ENCODE assay signal across 8 cellular contexts in genomic region chr1:223133824-223134435, GRCh38. TPM values are rescaled to one million over a fixed set of nuclear protein-coding genes. Genes with fewer than 3 reads are reported as not detected.
A peak's percentile ranks its signal among the peaks of the same experiment; 100 is the strongest.
DNase-seq lines count a peak whose midpoint lies in the region; ATAC-seq and TF ChIP-seq lines count a peak whose summit lies in the region.

No MANE protein-coding gene starts in this region.

- no peak overlapping the region for H3K27ac ChIP-seq in GM23248
- H3K27ac ChIP-seq in RWPE2 (ENCODE audit: poor library complexity, severe bottlenecking) = peak overlapping the region; percentile 36

- ATAC-seq in RWPE2 (ENCODE audit: low read depth) = peak; percentile 88

- no peaks in the 10 kb centered on the region for H3K36me3 ChIP-seq in GM23248 (ENCODE audit: low read depth)
- H3K36me3 ChIP-seq in RWPE2 (ENCODE audit: low read depth) = no peaks in the 10 kb centered on the region

- H4K20me1 ChIP-seq in GM23248 (ENCODE audit: insufficient read depth) = no peaks in the 10 kb centered on the region

- peak overlapping the region; percentile 11 for H3K4me3 Mint-ChIP-seq in activated T-helper 2 cell treated with anti-CD3 and anti-CD28 coated beads, Interferon-gamma antibody, Interleukin-2, Interleukin-4, amounts not matched to agents 10 μg/mL and 5 μg/mL and 100 μg/mL, durations not matched to agents 14 hours and 24 hours and 36 hours (ENCODE audit: low read depth)
- peak overlapping the region; percentile 82 for H3K4me3 Mint-ChIP-seq in nephron progenitor cell

- H3K4me1 ChIP-seq in GM23248 (ENCODE audit: insufficient read depth) (peaks cover 28% of the 10 kb centered on the region), RWPE2 (ENCODE audit: insufficient read depth, poor library complexity, severe bottlenecking) (peaks cover 9% of the 10 kb centered on the region)

- H3K27me3 ChIP-seq in GM23248 (replicated peaks; ENCODE audit: insufficient read depth) (peaks cover 18% of the 10 kb centered on the region; the same call in 1 of the 2 replicates), RWPE2 (ENCODE audit: insufficient read depth, poor library complexity, severe bottlenecking) (no peaks in the 10 kb centered on the region)

- TF ChIP-seq CTCF in RWPE2 (IDR thresholded peaks at IDR 0.05; ENCODE audit: poor library complexity, severe bottlenecking) (peak; percentile 75), fibroblast of pulmonary artery (IDR thresholded peaks at IDR 0.05; ENCODE audit: low read length, missing control alignments) (peak; percentile 95), nephron progenitor cell (IDR thresholded peaks at IDR 0.05) (peak; percentile 97)

- WGBS in GM23248 (ENCODE audit: low coverage in 1 of 2, low lambda C conversion rate in 2 of 2, missing lambda C conversion rate in 2 of 2), 2 experiments = 7 to 9% methylated on average over 21 to 23 of the region's 23 CpGs

- peaks cover 45% of the 10 kb centered on the region for H3K27me3 Mint-ChIP-seq in activated T-helper 2 cell treated with anti-CD3 and anti-CD28 coated beads, Interferon-gamma antibody, Interleukin-2, Interleukin-4, amounts not matched to agents 10 μg/mL and 5 μg/mL and 100 μg/mL, durations not matched to agents 14 hours and 24 hours and 36 hours (ENCODE audit: low read depth)
- H3K27me3 Mint-ChIP-seq in nephron progenitor cell (ENCODE audit: low read depth, poor library complexity) = peaks cover 74% of the 10 kb centered on the region

- H3F3A ChIP-seq in GM23248 (ENCODE audit: insufficient read depth) = peaks cover 17% of the 10 kb centered on the region

- intact Hi-C loops in activated T-helper 2 cell treated with anti-CD3 and anti-CD28 coated beads, Interferon-gamma antibody, Interleukin-2, Interleukin-4, amounts not matched to agents 10 μg/mL and 5 μg/mL and 100 μg/mL, durations not matched to agents 14 hours and 24 hours and 36 hours (cut with micrococcal nuclease) = loop anchor here (1.0 to 10.0 kb wide), 2 partner anchors 110 to 541 kb away; no protein-coding TSS in a partner anchor

- peaks cover 12% of the 10 kb centered on the region for H3K4me1 Mint-ChIP-seq in activated T-helper 2 cell treated with anti-CD3 and anti-CD28 coated beads, Interferon-gamma antibody, Interleukin-2, Interleukin-4, amounts not matched to agents 10 μg/mL and 5 μg/mL and 100 μg/mL, durations not matched to agents 14 hours and 24 hours and 36 hours (ENCODE audit: low read depth)
- H3K4me1 Mint-ChIP-seq in nephron progenitor cell = peaks cover 44% of the 10 kb centered on the region

- no peaks in the 10 kb centered on the region for H3K36me3 Mint-ChIP-seq in activated T-helper 2 cell treated with anti-CD3 and anti-CD28 coated beads, Interferon-gamma antibody, Interleukin-2, Interleukin-4, amounts not matched to agents 10 μg/mL and 5 μg/mL and 100 μg/mL, durations not matched to agents 14 hours and 24 hours and 36 hours (ENCODE audit: low read depth)
- no peaks in the 10 kb centered on the region for H3K36me3 Mint-ChIP-seq in nephron progenitor cell (ENCODE audit: low read depth)

- H3K79me2 ChIP-seq in GM23248 (ENCODE audit: insufficient read depth) = no peaks in the 10 kb centered on the region

- in situ Hi-C loops in GM23248 (cut with MboI) = no loop called here

- H3K9me3 Mint-ChIP-seq in activated T-helper 2 cell treated with anti-CD3 and anti-CD28 coated beads, Interferon-gamma antibody, Interleukin-2, Interleukin-4, amounts not matched to agents 10 μg/mL and 5 μg/mL and 100 μg/mL, durations not matched to agents 14 hours and 24 hours and 36 hours = no peaks in the 10 kb centered on the region
- no peaks in the 10 kb centered on the region for H3K9me3 Mint-ChIP-seq in nephron progenitor cell

- H3K4me3 ChIP-seq in GM23248 = peak overlapping the region; percentile 63
- peak overlapping the region; percentile 21 for H3K4me3 ChIP-seq in RWPE2 (ENCODE audit: severe bottlenecking)
- peak overlapping the region; percentile 41 for H3K4me3 ChIP-seq in fibroblast of pulmonary artery (replicated peaks; ENCODE audit: low read depth, low read length)

- peak; percentile 67 for DNase-seq in DMS114 treated with DMSO at 0.1 percent for 48 hours (lab: John Stamatoyannopoulos, UW; ENCODE audit: unreplicated experiment)
- DNase-seq in GM23248 = peak; percentile 89
- peak; percentile 77 for DNase-seq in LHCN-M2 (ENCODE audit: low read depth)
- peak; percentile 59 for DNase-seq in RWPE2 (ENCODE audit: low spot score)
- DNase-seq in activated T-helper 2 cell treated with anti-CD3 and anti-CD28 coated beads, Interferon-gamma antibody, Interleukin-2, Interleukin-4, amounts not matched to agents 10 μg/mL and 5 μg/mL and 100 μg/mL, durations not matched to agents 14 hours and 24 hours and 36 hours (ENCODE audit: low spot score) = peak; percentile 65
- DNase-seq in fibroblast of pulmonary artery (ENCODE audit: low read depth) = peak; percentile 85
- peak; percentile 90 for DNase-seq in nephron progenitor cell
- DNase-seq in stimulated activated naive CD4-positive, alpha-beta T cell treated with Interleukin-2 at 50 U/mL for 16 hours (lab: John Stamatoyannopoulos, UW) = peak; percentile 59

- H2AFZ ChIP-seq in GM23248 = peak overlapping the region; percentile 63; the same call in 1 of the 2 replicates

- peak overlapping the region; percentile 82 for H3K4me2 ChIP-seq in GM23248 (ENCODE audit: unreplicated experiment)

- H3K9me2 ChIP-seq in GM23248 (ENCODE audit: insufficient read depth) = no peaks in the 10 kb centered on the region

- H3K9ac ChIP-seq in GM23248 = no peak overlapping the region

- no peaks in the 10 kb centered on the region for H3K9me3 ChIP-seq in GM23248 (ENCODE audit: low read depth)
- no peaks in the 10 kb centered on the region for H3K9me3 ChIP-seq in RWPE2 (ENCODE audit: severe bottlenecking)

- no peak overlapping the region for H3K27ac Mint-ChIP-seq in activated T-helper 2 cell treated with anti-CD3 and anti-CD28 coated beads, Interferon-gamma antibody, Interleukin-2, Interleukin-4, amounts not matched to agents 10 μg/mL and 5 μg/mL and 100 μg/mL, durations not matched to agents 14 hours and 24 hours and 36 hours
- no peak overlapping the region for H3K27ac Mint-ChIP-seq in nephron progenitor cell

RNA-seq across cellular contexts. Expression of gene TLR5, which starts 9.1 kb away (rescaled TPM):
- total RNA-seq in GM23248 (2014; rRNA removed; shearing (Covaris generic)) = not detected in 2 replicates
- 0.16 TPM in 1 of 2 replicates, not detected in the other for polyA plus RNA-seq in GM23248 (2016; fragmentation: Nextera tagmentation; extraction: Ambion mirVana)
- 0.11 and 0.13 TPM in 2 replicates for total RNA-seq in LHCN-M2 (2014; rRNA removed)
- 0.26 TPM for polyA plus RNA-seq in LHCN-M2 (2012)
- 0.34 and 0.41 TPM in 2 replicates for total RNA-seq in activated T-helper 2 cell treated with anti-CD3 and anti-CD28 coated beads, Interferon-gamma antibody, Interleukin-2, Interleukin-4, amounts not matched to agents 10 μg/mL and 5 μg/mL and 100 μg/mL, durations not matched to agents 14 hours and 24 hours and 36 hours
